In genomic region chr11:61725632-61726280, GRCh38 we compare ENCODE assay signal across 22 cellular contexts. TPM values are rescaled to one million over a fixed set of nuclear protein-coding genes. Genes with fewer than 3 reads are reported as not detected.
DNase-seq lines count a peak whose midpoint lies in the region; ATAC-seq and TF ChIP-seq lines count a peak whose summit lies in the region.
"Had no signal": no experiment of that assay in that cellular context is flagged by ENCODE, and none has a peak within 500 bp of the region (broad histone marks: within the 10 kb centered on the region; RNA-seq: fewer than 3 reads in every experiment).

No MANE protein-coding gene starts in this region.

- peak; percentile 63 for DNase-seq in A172 (ENCODE audit: low spot score)
- peak; percentile 64 for DNase-seq in PC-3
- peak; percentile 26 to 36 for DNase-seq in cardiac fibroblast (ENCODE audit: low read depth in 2 of 2)
- peak; percentile 65 for DNase-seq in islet precursor cell
- no peak for DNase-seq in activated T-cell treated with anti-CD3 and anti-CD28 coated beads for 4 hours
- DNase-seq in stimulated activated CD4-positive, alpha-beta T cell treated with anti-CD3 and anti-CD28 coated beads, Interleukin-4, amount 100 ng/mL, for 1 hour, result no peak
- no peak for DNase-seq in activated CD4-positive, CD25-positive, alpha-beta regulatory T cell (lab: John Stamatoyannopoulos, UW)
- DNase-seq: activated CD4-positive, alpha-beta memory T cell treated with anti-CD3 and anti-CD28 coated beads, Interleukin-2, amount 10 ng/mL, durations not matched to agents 7 days and 5 days; activated naive CD8-positive, alpha-beta T cell treated with anti-CD3 and anti-CD28 coated beads, Interleukin-2, amount 10 ng/mL, durations not matched to agents 7 days and 5 days; activated T-cell treated with anti-CD3 and anti-CD28 coated beads, Interleukin-2, amount 50 U/mL, for 72 hours; cerebellar nuclear complex; DMS79; immature natural killer cell; Karpas-422; natural killer cell; NCI-H1417; psoas muscle; stimulated activated naive B cell treated with anti-CD40 and anti-IgM and Interleukin-4, amounts not matched to agents 10 μg/mL and 1 μg/mL and 100 μg/mL, for 72 hours; transverse colon had no signal

- CTCF ChIA-PET in PC-3 (lab: Charles Lee), result no interaction called here

- no peak overlapping the region for H3K9ac ChIP-seq in PC-3 (ENCODE audit: low read length)

- BruUV-seq in PC-3 (replicated peaks; lab: Mats Ljungman, UMichigan), result no TSS peak

- peak; percentile 4; the same call in 1 of the 2 replicates for ATAC-seq in PC-3
- ATAC-seq in GM19467 (IDR thresholded peaks at IDR 0.05; ENCODE audit: unreplicated experiment), result no peak
- ATAC-seq: activated T-cell treated with anti-CD3 and anti-CD28 coated beads, Interleukin-2, amount 50 U/mL, for 72 hours; natural killer cell; psoas muscle; stimulated activated naive B cell treated with anti-CD40 and anti-IgM and Interleukin-4, amounts not matched to agents 10 μg/mL and 1 μg/mL and 100 μg/mL, for 72 hours had no signal

- H3K9me3 ChIP-seq in PC-3 (ENCODE audit: low read length), result no peaks in the 10 kb centered on the region
- H3K9me3 ChIP-seq: HAP-1, psoas muscle, transverse colon had no signal

- H3K4me3 ChIP-seq in PC-3 (ENCODE audit: low read length) (no peak overlapping the region), cardiac fibroblast (replicated peaks in 1 of 2; ENCODE audit: low read depth in 2 of 2, low read length in 2 of 2) (no peak overlapping the region)
- H3K4me3 ChIP-seq: HAP-1, psoas muscle, transverse colon had no signal

- H2AFZ ChIP-seq in PC-3 (ENCODE audit: low read length), result no peak overlapping the region

- no peak overlapping the region for H3K4me2 ChIP-seq in PC-3 (ENCODE audit: low read length)

- no peaks in the 10 kb centered on the region for H3K9me2 ChIP-seq in PC-3 (replicated peaks; ENCODE audit: low read length)

- H3K36me3 ChIP-seq in PC-3 (ENCODE audit: low read depth, low read length), result peaks cover 6% of the 10 kb centered on the region; the same call in 1 of the 2 replicates
- H3K36me3 ChIP-seq: HAP-1, transverse colon had no signal

- no peaks in the 10 kb centered on the region for H3K79me2 ChIP-seq in PC-3 (ENCODE audit: low read length)

- 0 out of 2 replicates have a peak overlapping the region, but pooled peaks have one; percentile 3 for H3K27ac ChIP-seq in PC-3 (ENCODE audit: low read length)
- H3K27ac ChIP-seq: epithelial cell of prostate, psoas muscle, transverse colon had no signal

- H3K4me1 ChIP-seq in PC-3 (ENCODE audit: insufficient read depth, low read length), result peaks cover 45% of the 10 kb centered on the region
- H3K4me1 ChIP-seq: HAP-1, transverse colon had no signal

- TF ChIP-seq CTCF in PC-3 (conservative IDR thresholded peaks at IDR 0.05; ENCODE audit: low read depth, low read length), result no peak
- no peak for TF ChIP-seq CTCF in cardiac fibroblast (IDR thresholded peaks at IDR 0.05; ENCODE audit: low read depth, low read length)

- POLR2A ChIA-PET in PC-3 (lab: Charles Lee; ENCODE audit: unreplicated experiment), result no interaction called here

- no peaks in the 10 kb centered on the region for H4K20me1 ChIP-seq in PC-3 (ENCODE audit: low read length)

- H3K27me3 ChIP-seq in PC-3 (ENCODE audit: low read length), result no peaks in the 10 kb centered on the region
- H3K27me3 ChIP-seq: transverse colon had no signal

- no peaks in the 10 kb centered on the region for H3F3A ChIP-seq in PC-3 (ENCODE audit: low read length, unreplicated experiment)

- intact Hi-C loops in PC-3 (cut with micrococcal nuclease), result no loop called here

RNA-seq across cellular contexts. Expression of gene MYRF, which starts 26.7 kb away (rescaled TPM):
- total RNA-seq in A172 (2014; rRNA removed; shearing (Covaris generic)), result 0.98 and 1.4 TPM in 2 replicates
- 5.1 and 7.0 TPM in 2 replicates for total RNA-seq in PC-3 (2014; rRNA removed)

RNA-seq across cellular contexts. Expression of gene DAGLA, which starts 45.6 kb away (rescaled TPM):
- total RNA-seq in A172 (2014; rRNA removed; shearing (Covaris generic)), result 0.09 and 1.2 TPM in 2 replicates
- 8.6 and 12.2 TPM in 2 replicates for total RNA-seq in PC-3 (2014; rRNA removed)

Comparison
In these comparisons a context has a peak if more than half of its experiments do, and no peak if none do; other contexts are left out.
1. DNase-seq: peak in A172 (single experiment), PC-3 (single experiment), cardiac fibroblast (2 of 2) and islet precursor cell (single experiment); none in activated T-cell treated with anti-CD3 and anti-CD28 coated beads for 4 hours (single experiment), stimulated activated CD4-positive, alpha-beta T cell treated with anti-CD3 and anti-CD28 coated beads, Interleukin-4, amount 100 ng/mL, for 1 hour (single experiment) and activated CD4-positive, CD25-positive, alpha-beta regulatory T cell (0 of 4).